Comparison of ENCODE assay signal across 8 cellular contexts in the genomic region with DNA sequence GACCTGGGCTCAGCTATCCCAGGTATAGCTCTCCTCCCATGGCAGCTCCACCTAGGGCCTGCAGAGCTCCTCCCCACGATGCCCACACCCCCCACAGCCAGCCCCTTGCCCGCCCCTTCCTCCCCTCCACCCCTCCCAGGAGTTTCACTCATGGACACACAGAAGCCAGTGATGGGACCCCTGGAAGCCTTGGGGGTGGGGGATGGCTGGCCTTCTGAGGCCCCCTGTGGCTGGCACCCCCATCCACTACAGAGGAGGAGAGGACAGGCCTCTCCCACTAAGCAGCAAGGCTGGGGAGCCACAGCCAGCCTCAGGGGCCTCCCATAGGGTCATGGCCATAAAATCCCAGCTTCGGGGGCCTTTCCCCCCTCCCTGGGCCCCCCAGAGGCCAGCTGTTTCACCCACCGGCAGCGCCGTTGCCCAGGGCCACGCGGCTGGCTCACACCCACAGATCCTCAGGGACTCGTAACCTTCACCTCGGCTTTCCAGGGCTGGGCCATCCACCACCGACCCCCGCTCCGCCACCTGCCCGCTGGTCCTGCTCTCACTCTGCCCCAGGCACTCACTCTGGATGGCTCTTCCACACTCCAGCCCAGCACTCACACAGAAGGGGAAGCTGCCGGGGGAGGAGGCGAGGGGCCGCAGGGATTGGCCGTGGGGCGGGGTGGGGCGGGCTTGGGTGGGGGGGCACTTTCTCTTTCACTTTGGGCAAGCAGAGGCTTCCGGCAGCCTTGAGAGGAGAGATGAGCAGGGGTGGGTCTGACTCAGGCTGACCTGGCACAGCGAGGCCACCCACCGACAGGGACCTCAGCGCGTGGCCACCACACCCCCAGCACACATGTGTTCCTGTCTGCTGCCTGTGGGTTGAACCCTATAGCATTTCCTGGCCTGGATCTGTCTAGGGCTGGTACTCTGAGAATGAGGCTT. TPM values are rescaled to one million over a fixed set of nuclear protein-coding genes. Genes with fewer than 3 reads are reported as not detected.
DNase-seq lines count a peak whose midpoint lies in the region; ATAC-seq lines count a peak whose summit lies in the region.

No MANE protein-coding gene starts in this region.

- peak overlapping the region; percentile 90 for H3K9ac ChIP-seq in BLaER1

- peaks cover 31% of the 10 kb centered on the region for H3K4me1 ChIP-seq in BLaER1
- peaks cover 30% of the 10 kb centered on the region for H3K4me1 ChIP-seq in mononuclear cell (ENCODE audit: insufficient read depth, low read length)

- peak overlapping the region; percentile 97 for H3K4me3 ChIP-seq in BLaER1
- H3K4me3 ChIP-seq in mononuclear cell (ENCODE audit: low read length), result peak overlapping the region; percentile 49

- peaks cover 61% of the 10 kb centered on the region for H4K20me1 ChIP-seq in BLaER1

- peaks cover 17% of the 10 kb centered on the region for H3K36me3 Mint-ChIP-seq in activated CD4-positive, alpha-beta memory T cell treated with anti-CD3 and anti-CD28 coated beads, Interleukin-2, amount 10 ng/mL, durations not matched to agents 7 days and 5 days (ENCODE audit: low read depth)

- CTCF ChIA-PET in activated CD4-positive, alpha-beta memory T cell treated with anti-CD3 and anti-CD28 coated beads, Interleukin-2, amount 10 ng/mL, durations not matched to agents 7 days and 5 days (lab: Charles Lee), result no interaction called here

- no peaks in the 10 kb centered on the region for H3K9me3 Mint-ChIP-seq in activated CD4-positive, alpha-beta memory T cell treated with anti-CD3 and anti-CD28 coated beads, Interleukin-2, amount 10 ng/mL, durations not matched to agents 7 days and 5 days

- peak overlapping the region; percentile 89 for H3K27ac Mint-ChIP-seq in activated CD4-positive, alpha-beta memory T cell treated with anti-CD3 and anti-CD28 coated beads, Interleukin-2, amount 10 ng/mL, durations not matched to agents 7 days and 5 days

- peak overlapping the region; percentile 93 for H3K4me3 Mint-ChIP-seq in activated CD4-positive, alpha-beta memory T cell treated with anti-CD3 and anti-CD28 coated beads, Interleukin-2, amount 10 ng/mL, durations not matched to agents 7 days and 5 days

- no peaks in the 10 kb centered on the region for H3K27me3 ChIP-seq in BLaER1
- H3K27me3 ChIP-seq in mononuclear cell (ENCODE audit: insufficient read depth, low read length), result no peaks in the 10 kb centered on the region

- peaks cover 30% of the 10 kb centered on the region for H3K4me1 Mint-ChIP-seq in activated CD4-positive, alpha-beta memory T cell treated with anti-CD3 and anti-CD28 coated beads, Interleukin-2, amount 10 ng/mL, durations not matched to agents 7 days and 5 days

- peaks cover 58% of the 10 kb centered on the region for H3K36me3 ChIP-seq in BLaER1

- ATAC-seq in GM18870 (IDR thresholded peaks at IDR 0.05; ENCODE audit: unreplicated experiment), result no peak

- POLR2A ChIA-PET in activated CD4-positive, alpha-beta memory T cell treated with anti-CD3 and anti-CD28 coated beads, Interleukin-2, amount 10 ng/mL, durations not matched to agents 7 days and 5 days (lab: Charles Lee), result interaction anchor here (0.6 to 3.9 kb wide), 11 partner anchors 8 to 220 kb away, joined by 3 to 35 read pairs (median 4); partner anchors contain the start of genes GATD1, PHRF1, PIDD1 and PNPLA2

- H3K9me3 ChIP-seq in BLaER1, result no peaks in the 10 kb centered on the region
- H3K9me3 ChIP-seq in mononuclear cell (ENCODE audit: low read depth, low read length), result no peaks in the 10 kb centered on the region

- peak overlapping the region; percentile 88 for H3K27ac ChIP-seq in BLaER1

- DNase-seq in GOT3 (lab: John Stamatoyannopoulos, UW) (peak; percentile 41), NCI-H82 (lab: John Stamatoyannopoulos, UW) (peak; percentile 72)
- DNase-seq in activated CD4-positive, alpha-beta memory T cell treated with anti-CD3 and anti-CD28 coated beads, Interleukin-2, amount 10 ng/mL, durations not matched to agents 7 days and 5 days, result peak; percentile 87
- DNase-seq in effector CD8-positive, alpha-beta T cell (lab: John Stamatoyannopoulos, UW), result peak; percentile 78
- peak; percentile 75 to 81 for DNase-seq in stimulated activated CD8-positive, alpha-beta memory T cell treated with anti-CD3 and anti-CD28 coated beads, Interleukin-2, amount 100 ng/mL, for 48 hours (ENCODE audit: low read depth in 2 of 2)

- no peaks in the 10 kb centered on the region for H3K27me3 Mint-ChIP-seq in activated CD4-positive, alpha-beta memory T cell treated with anti-CD3 and anti-CD28 coated beads, Interleukin-2, amount 10 ng/mL, durations not matched to agents 7 days and 5 days

- H3K4me2 ChIP-seq in BLaER1, result peak overlapping the region; percentile 100

RNA-seq across cellular contexts. Expression of gene SLC25A22, which starts 2.2 kb away (rescaled TPM):
- total RNA-seq in activated CD4-positive, alpha-beta memory T cell treated with anti-CD3 and anti-CD28 coated beads, Interleukin-2, amount 10 ng/mL, durations not matched to agents 7 days and 5 days, result 10 to 100 TPM; 35.7 to 38.3 TPM
- total RNA-seq in mononuclear cell, result 3.5 TPM

RNA-seq across cellular contexts. Expression of gene CEND1, which starts 6.0 kb away (rescaled TPM):
- total RNA-seq in activated CD4-positive, alpha-beta memory T cell treated with anti-CD3 and anti-CD28 coated beads, Interleukin-2, amount 10 ng/mL, durations not matched to agents 7 days and 5 days, result 1 to 10 TPM; 1.2 to 1.6 TPM
- total RNA-seq in mononuclear cell, result not detected

RNA-seq across cellular contexts. Expression of gene PIDD1, which starts 9.1 kb away (rescaled TPM):
- total RNA-seq in activated CD4-positive, alpha-beta memory T cell treated with anti-CD3 and anti-CD28 coated beads, Interleukin-2, amount 10 ng/mL, durations not matched to agents 7 days and 5 days, result 10 to 100 TPM; 45.1 to 48.5 TPM
- 6.2 TPM for total RNA-seq in mononuclear cell

RNA-seq across cellular contexts. Expression of gene RPLP2, which starts 13.9 kb away (rescaled TPM):
- total RNA-seq in activated CD4-positive, alpha-beta memory T cell treated with anti-CD3 and anti-CD28 coated beads, Interleukin-2, amount 10 ng/mL, durations not matched to agents 7 days and 5 days, result 1,000 to 10,000 TPM; 2,077 to 2,079 TPM
- 653 TPM for total RNA-seq in mononuclear cell

RNA-seq across cellular contexts. Expression of gene GATD1, which starts 18.6 kb away (rescaled TPM):
- 10 to 100 TPM; 48.6 to 52.9 TPM for total RNA-seq in activated CD4-positive, alpha-beta memory T cell treated with anti-CD3 and anti-CD28 coated beads, Interleukin-2, amount 10 ng/mL, durations not matched to agents 7 days and 5 days
- 7.2 TPM for total RNA-seq in mononuclear cell
